25 cellular contexts compared by ENCODE assay signal in genomic region chr10:76892766-76893479, GRCh38.
DNase-seq lines count a peak whose midpoint lies in the region; ATAC-seq and TF ChIP-seq lines count a peak whose summit lies in the region.
"Had no signal": no experiment of that assay in that cellular context is flagged by ENCODE, and none has a peak within 500 bp of the region (broad histone marks: within the 10 kb centered on the region; RNA-seq: fewer than 3 reads in every experiment).

No MANE protein-coding gene starts in this region.

- no peaks in the 10 kb centered on the region for H3K36me3 ChIP-seq in rectal smooth muscle tissue (ENCODE audit: control insufficient read depth, insufficient read depth, low read length)
- H3K36me3 ChIP-seq: BLaER1 had no signal

- no peak for TF ChIP-seq CTCF in fibroblast of the aortic adventitia (IDR thresholded peaks at IDR 0.05; ENCODE audit: insufficient read depth, low read length)

- peaks cover 5% of the 10 kb centered on the region for H3K4me1 ChIP-seq in rectal smooth muscle tissue (ENCODE audit: control insufficient read depth, insufficient read depth, low read length)
- H3K4me1 ChIP-seq: BLaER1, Caco-2 had no signal

- no peak overlapping the region for H3K4me3 ChIP-seq in fibroblast of the aortic adventitia (ENCODE audit: low read depth, low read length)
- H3K4me3 ChIP-seq in rectal smooth muscle tissue (ENCODE audit: low read length), result no peak overlapping the region
- H3K4me3 ChIP-seq: BLaER1, GM12878, GM23248, K562 had no signal

- DNase-seq in EH (ENCODE audit: low read depth) (peak; percentile 35), RPMI7951 (ENCODE audit: low read depth) (peak; percentile 29), fibroblast of the aortic adventitia (ENCODE audit: low read depth) (peak; percentile 68), NCI-H187 treated with DMSO at 0.1 percent for 48 hours (lab: John Stamatoyannopoulos, UW) (no peak), HT-29 (ENCODE audit: low spot score) (no peak)
- DNase-seq: Caco-2; CD4-positive, CD25-positive, alpha-beta regulatory T cell; EL; GDM1; GM23248; Kasumi-1; NCI-H1092 treated with DMSO at 0.1 percent for 48 hours; NCI-H1436 treated with DMSO at 0.1 percent for 48 hours; NCI-H2029; NCI-H2227 treated with DMSO at 0.1 percent for 48 hours; NCI-H510A; NCI-H69; SHP77; T-cell had no signal

- H3K27me3 ChIP-seq in rectal smooth muscle tissue (ENCODE audit: control insufficient read depth, insufficient read depth, low read length), result no peaks in the 10 kb centered on the region
- H3K27me3 ChIP-seq: BLaER1 had no signal

- no peak overlapping the region for H3K9ac ChIP-seq in rectal smooth muscle tissue (ENCODE audit: low read length)
- H3K9ac ChIP-seq: BLaER1, GM23248 had no signal

- peak overlapping the region; percentile 27 for H3K27ac ChIP-seq in rectal smooth muscle tissue (ENCODE audit: low read depth, low read length)
- H3K27ac ChIP-seq: BLaER1, GM23248, RWPE1 had no signal

- ATAC-seq in HG02763 (IDR thresholded peaks at IDR 0.05; ENCODE audit: unreplicated experiment), result no peak
- ATAC-seq: GM12878, K562, T-cell had no signal

Comparison
In these comparisons a context has a peak if more than half of its experiments do, and no peak if none do; other contexts are left out.
1. DNase-seq: peak in EH (single experiment), RPMI7951 (single experiment) and fibroblast of the aortic adventitia (single experiment); none in NCI-H187 treated with DMSO at 0.1 percent for 48 hours (single experiment) and HT-29 (single experiment).